Comparison of ENCODE assay signal across 29 cellular contexts in genomic region chr16:31371008-31371407, GRCh38. TPM values are rescaled to one million over a fixed set of nuclear protein-coding genes. Genes with fewer than 3 reads are reported as not detected.
"Had no signal": no experiment of that assay in that cellular context is flagged by ENCODE, and none has a peak within 500 bp of the region (broad histone marks: within the 10 kb centered on the region; RNA-seq: fewer than 3 reads in every experiment).

No MANE protein-coding gene starts in this region.

- H3K4me3 ChIP-seq: hepatocyte, left lung, lower lobe of right lung, neural progenitor cell, pancreas, psoas muscle, sigmoid colon, spleen, tibial nerve, vagina had no signal

- H3K9me3 Mint-ChIP-seq: mesothelial cell of epicardium; natural killer cell; stimulated activated effector memory CD8-positive, alpha-beta T cell treated with anti-CD3 and anti-CD28 coated beads, Interleukin-12 subunit alpha, Interleukin-12 subunit beta, amount 100 ng/mL, for 72 hours; type B pancreatic cell had no signal

- FAIRE-seq: keratinocyte, pancreas, small intestine had no signal

- H3K9me3 ChIP-seq: lower lobe of right lung, pancreas, vagina had no signal

- H3K4me1 Mint-ChIP-seq: mesothelial cell of epicardium had no signal

- H3K4me2 ChIP-seq: hepatocyte, neural progenitor cell had no signal

- ATAC-seq: left colon; left lung; lower lobe of right lung; natural killer cell; pancreas; psoas muscle; stimulated activated effector memory CD8-positive, alpha-beta T cell treated with anti-CD3 and anti-CD28 coated beads, Interleukin-12 subunit alpha, Interleukin-12 subunit beta, amount 100 ng/mL, for 72 hours; stimulated activated naive CD8-positive, alpha-beta T cell treated with anti-CD3 and anti-CD28 coated beads, Interleukin-15, amount 100 ng/mL, for 72 hours had no signal

- H3K36me3 Mint-ChIP-seq: mesothelial cell of epicardium, naive B cell, neural progenitor cell, type B pancreatic cell had no signal

- H3K27me3 ChIP-seq: hepatocyte, neural progenitor cell, pancreas, tibial nerve, vagina had no signal

- H3K27me3 Mint-ChIP-seq: stimulated activated naive CD8-positive, alpha-beta T cell treated with anti-CD3 and anti-CD28 coated beads, Interleukin-15, amount 100 ng/mL, for 72 hours had no signal

- H3K79me2 ChIP-seq: hepatocyte had no signal

- H3K27ac Mint-ChIP-seq: mesothelial cell of epicardium; naive B cell; natural killer cell; nephron progenitor cell; neural progenitor cell; stimulated activated effector memory CD8-positive, alpha-beta T cell treated with anti-CD3 and anti-CD28 coated beads, Interleukin-12 subunit alpha, Interleukin-12 subunit beta, amount 100 ng/mL, for 72 hours; type B pancreatic cell had no signal

- H3K4me3 Mint-ChIP-seq: mesothelial cell of epicardium; natural killer cell; nephron progenitor cell; neural progenitor cell; stimulated activated effector memory CD8-positive, alpha-beta T cell treated with anti-CD3 and anti-CD28 coated beads, Interleukin-12 subunit alpha, Interleukin-12 subunit beta, amount 100 ng/mL, for 72 hours; stimulated activated naive CD8-positive, alpha-beta T cell treated with anti-CD3 and anti-CD28 coated beads, Interleukin-15, amount 100 ng/mL, for 72 hours; type B pancreatic cell had no signal

- H3K9ac ChIP-seq: neural progenitor cell had no signal

- DNase-seq: left colon; left lung; lower lobe of right lung; mammary epithelial cell; mesendoderm; naive B cell; natural killer cell; nephron progenitor cell; pancreas; sigmoid colon; small intestine; spleen; stimulated activated CD4-positive, alpha-beta T cell treated with anti-CD3 and anti-CD28 coated beads, Interleukin-4, amount 100 ng/mL, for 24 hours; stimulated activated naive CD4-positive, alpha-beta T cell treated with Interleukin-2 at 50 U/mL for 16 hours; stimulated activated naive CD8-positive, alpha-beta T cell treated with anti-CD3 and anti-CD28 coated beads, Interleukin-15, amount 100 ng/mL, for 72 hours; substantia nigra had no signal

- H2AFZ ChIP-seq: hepatocyte, neural progenitor cell had no signal

- H3K36me3 ChIP-seq: lower lobe of right lung, neural progenitor cell, pancreas, sigmoid colon, tibial nerve, vagina had no signal

- H3K4me1 ChIP-seq: neural progenitor cell, pancreas, psoas muscle, sigmoid colon, tibial nerve, vagina had no signal

- H3K27ac ChIP-seq: hepatocyte, left lung, lower lobe of right lung, neural progenitor cell, pancreas, psoas muscle, sigmoid colon, spleen, tibial nerve, vagina had no signal

RNA-seq across cellular contexts. Expression of gene ITGAX, which starts 16.0 kb away (rescaled TPM):
- total RNA-seq: mesothelial cell of epicardium had no signal

RNA-seq across cellular contexts. Expression of gene ITGAD, which starts 22.1 kb away (rescaled TPM):
- total RNA-seq: hepatocyte, mammary epithelial cell, mesothelial cell of epicardium, osteoblast, sigmoid colon, temporal lobe, vagina had no signal
- polyA plus RNA-seq: hepatocyte, keratinocyte, mammary epithelial cell, pancreas had no signal

RNA-seq across cellular contexts. Expression of gene COX6A2, which starts 57.2 kb away (rescaled TPM):
- total RNA-seq: hepatocyte, left colon, lower lobe of right lung, mammary epithelial cell, mesothelial cell of epicardium, mononuclear cell, natural killer cell, osteoblast, sigmoid colon, spleen, temporal lobe, tibial nerve, urinary bladder, vagina had no signal
- polyA plus RNA-seq: keratinocyte, mammary epithelial cell, urinary bladder had no signal
